In genomic region chr17:64354824-64355535, GRCh38 we compare ENCODE assay signal across 11 cellular contexts. TPM values are rescaled to one million over a fixed set of nuclear protein-coding genes. Genes with fewer than 3 reads are reported as not detected.
DNase-seq lines count a peak whose midpoint lies in the region; ATAC-seq lines count a peak whose summit lies in the region.
"Had no signal": no experiment of that assay in that cellular context is flagged by ENCODE, and none has a peak within 500 bp of the region (broad histone marks: within the 10 kb centered on the region; RNA-seq: fewer than 3 reads in every experiment).

No MANE protein-coding gene starts in this region.

- H3K4me3 ChIP-seq in skeletal muscle satellite cell (ENCODE audit: low read length) = no peak overlapping the region
- H3K4me3 ChIP-seq: transverse colon had no signal

- peaks cover 49% of the 10 kb centered on the region for H3K4me1 ChIP-seq in skeletal muscle satellite cell (ENCODE audit: control insufficient read depth, insufficient read depth, low read length)

- peak overlapping the region; percentile 19 for H3K4me2 ChIP-seq in skeletal muscle satellite cell (ENCODE audit: low read length)

- peaks cover 27% of the 10 kb centered on the region for H3K4me1 Mint-ChIP-seq in activated naive CD8-positive, alpha-beta T cell treated with anti-CD3 and anti-CD28 coated beads for 36 hours

- no peaks in the 10 kb centered on the region for H3K9me3 Mint-ChIP-seq in activated naive CD8-positive, alpha-beta T cell treated with anti-CD3 and anti-CD28 coated beads for 36 hours

- no peaks in the 10 kb centered on the region for H3K36me3 ChIP-seq in skeletal muscle satellite cell (ENCODE audit: insufficient read depth, low read length)
- H3K36me3 ChIP-seq: transverse colon had no signal

- intact Hi-C loops in Right ventricle myocardium superior (cut with DNase I) = no loop called here

- H3K27me3 ChIP-seq in skeletal muscle satellite cell (ENCODE audit: control insufficient read depth, insufficient read depth, low read length) = no peaks in the 10 kb centered on the region
- H3K27me3 ChIP-seq: transverse colon had no signal

- H3K4me3 Mint-ChIP-seq in activated naive CD8-positive, alpha-beta T cell treated with anti-CD3 and anti-CD28 coated beads for 36 hours = no peak overlapping the region

- H3K27me3 Mint-ChIP-seq in activated naive CD8-positive, alpha-beta T cell treated with anti-CD3 and anti-CD28 coated beads for 36 hours = no peaks in the 10 kb centered on the region

- no peaks in the 10 kb centered on the region for H3K9me3 ChIP-seq in skeletal muscle satellite cell (replicated peaks; ENCODE audit: low read length)
- H3K9me3 ChIP-seq: transverse colon had no signal

- H3K27ac Mint-ChIP-seq in activated naive CD8-positive, alpha-beta T cell treated with anti-CD3 and anti-CD28 coated beads for 36 hours = peak overlapping the region; percentile 69

- ATAC-seq in Right ventricle myocardium superior (ENCODE audit: poor library complexity) (peak; percentile 32), HG02885 (IDR thresholded peaks at IDR 0.05; ENCODE audit: poor library complexity, unreplicated experiment) (no peak)

- H3K36me3 Mint-ChIP-seq in activated naive CD8-positive, alpha-beta T cell treated with anti-CD3 and anti-CD28 coated beads for 36 hours = peaks cover 31% of the 10 kb centered on the region

- H3K9ac ChIP-seq in skeletal muscle satellite cell (ENCODE audit: low read depth, low read length) = no peak overlapping the region

- peak; percentile 42 for DNase-seq in DMS 273 (lab: John Stamatoyannopoulos, UW; ENCODE audit: unreplicated experiment)
- no peak for DNase-seq in DMS 273 treated with DMSO at 0.1 percent for 48 hours (lab: John Stamatoyannopoulos, UW)
- no peak for DNase-seq in activated naive CD8-positive, alpha-beta T cell treated with anti-CD3 and anti-CD28 coated beads for 36 hours
- peak; percentile 25 for DNase-seq in Right ventricle myocardium superior
- no peak for DNase-seq in NCI-H128 (lab: John Stamatoyannopoulos, UW; ENCODE audit: unreplicated experiment)
- no peak for DNase-seq in activated CD4-positive, alpha-beta T cell treated with anti-CD3 and anti-CD28 coated beads, Interleukin-2, amount 50 U/mL, for 4 hours
- DNase-seq: NCI-H1417 treated with DMSO at 0.1 percent for 48 hours, NCI-H748 treated with DMSO at 0.1 percent for 48 hours, transverse colon had no signal

RNA-seq across cellular contexts. Expression of gene PECAM1, which starts 35.7 kb away (rescaled TPM):
- 10 to 100 TPM; 35.6 to 37.6 TPM for total RNA-seq in activated naive CD8-positive, alpha-beta T cell treated with anti-CD3 and anti-CD28 coated beads for 36 hours
- total RNA-seq in Right ventricle myocardium superior = 89.9 TPM
- 0.25 and 0.44 TPM in 2 replicates for total RNA-seq in skeletal muscle satellite cell (2012; rRNA removed)

Comparison
In these comparisons a context has a peak if more than half of its experiments do, and no peak if none do; other contexts are left out.
1. DNase-seq: peak in DMS 273 (single experiment) and Right ventricle myocardium superior (single experiment); none in DMS 273 treated with DMSO at 0.1 percent for 48 hours (single experiment), activated naive CD8-positive, alpha-beta T cell treated with anti-CD3 and anti-CD28 coated beads for 36 hours (single experiment), NCI-H128 (single experiment) and activated CD4-positive, alpha-beta T cell treated with anti-CD3 and anti-CD28 coated beads, Interleukin-2, amount 50 U/mL, for 4 hours (0 of 2).